Comparison of ENCODE assay signal across 17 cellular contexts in genomic region chr22:39475337-39475736, GRCh38. TPM values are rescaled to one million over a fixed set of nuclear protein-coding genes. Genes with fewer than 3 reads are reported as not detected.
DNase-seq lines count a peak whose midpoint lies in the region; ATAC-seq and TF ChIP-seq lines count a peak whose summit lies in the region.
"Had no signal": no experiment of that assay in that cellular context is flagged by ENCODE, and none has a peak within 500 bp of the region (broad histone marks: within the 10 kb centered on the region; RNA-seq: fewer than 3 reads in every experiment).

No MANE protein-coding gene starts in this region.

- no peaks in the 10 kb centered on the region for H3F3A ChIP-seq in SK-N-SH (replicated peaks; ENCODE audit: insufficient read depth)

- H2AFZ ChIP-seq in SK-N-SH (ENCODE audit: low read depth) = no peak overlapping the region
- H2AFZ ChIP-seq: GM23248 had no signal

- H3K79me2 ChIP-seq in SK-N-SH (ENCODE audit: insufficient read depth) = no peaks in the 10 kb centered on the region

- TF ChIP-seq RAD21 in SK-N-SH (IDR thresholded peaks at IDR 0.05; ENCODE audit: low read length) = no peak

- CTCF ChIA-PET in SK-N-SH (lab: Yijun Ruan, JAX) = interaction anchor here (1.0 to 1.4 kb wide), 3 partner anchors 15 to 48 kb away, joined by 3 to 5 read pairs (median 3); no protein-coding TSS in a partner anchor

- TF ChIP-seq POLR2A in uterus (IDR thresholded peaks at IDR 0.05) = no peak

- POLR2A ChIA-PET in SK-N-SH (lab: Yijun Ruan, JAX) = no interaction called here

- no peak overlapping the region for H3K4me2 ChIP-seq in SK-N-SH

- H3K9me2 ChIP-seq in SK-N-SH = no peaks in the 10 kb centered on the region

- no peak for TF ChIP-seq EP300 in SK-N-SH (IDR thresholded peaks at IDR 0.05; ENCODE audit: borderline replicate concordance in 1 of 2, low read depth in 1 of 2, low read length in 1 of 2)

- DNase-seq in SK-N-SH = peak; percentile 36
- peak; percentile 53 for DNase-seq in midbrain (lab: John Stamatoyannopoulos, UW)
- no peak for DNase-seq in middle frontal gyrus (ENCODE audit: extremely low spot score, low spot score)
- DNase-seq in uterus = no peak
- DNase-seq: 8988T; activated gamma-delta T cell treated with Interleukin-2 at 50 U/mL for 16 hours; amniotic stem cell; cerebellar nuclear complex; effector memory CD8-positive, alpha-beta T cell; NCI-H1105; spleen; T-helper 1 cell had no signal

- H3K36me3 ChIP-seq in SK-N-SH (replicated peaks in 1 of 2; ENCODE audit: control insufficient read depth in 1 of 2, insufficient read depth in 2 of 2, low read length in 1 of 2) = no peaks in the 10 kb centered on the region
- H3K36me3 ChIP-seq in uterus = no peaks in the 10 kb centered on the region

- WGBS in SK-N-SH (ENCODE audit: low lambda C conversion rate) = 53% methylated on average over 4 of the region's 9 CpGs

- H3K9ac ChIP-seq in SK-N-SH = no peak overlapping the region
- H3K9ac ChIP-seq: GM23248 had no signal

- H3K4me3 ChIP-seq in SK-N-SH (ENCODE audit: low read depth in 2 of 2, low read length in 1 of 2) (no peak overlapping the region), uterus (no peak overlapping the region)
- H3K4me3 ChIP-seq: GM23248, spleen had no signal

- TF ChIP-seq CTCF in SK-N-SH (IDR thresholded peaks at IDR 0.05) = no peak
- no peak for TF ChIP-seq CTCF in uterus (IDR thresholded peaks at IDR 0.05)

- H3K9me3 ChIP-seq in SK-N-SH (no peaks in the 10 kb centered on the region), uterus (no peaks in the 10 kb centered on the region)
- H3K9me3 ChIP-seq: spleen had no signal

- intact Hi-C loops in uterus (cut with DNase I; ENCODE audit: low total_unique reads) = no loop called here

- H3K4me1 ChIP-seq in SK-N-SH (ENCODE audit: control insufficient read depth in 1 of 2, insufficient read depth in 2 of 2, low read depth in 1 of 2, low read length in 1 of 2) (peaks cover 8 to 46% of the 10 kb centered on the region in 2 experiments; a peak in 3 of 4 replicates), uterus (no peaks in the 10 kb centered on the region)

- H3K27me3 ChIP-seq in SK-N-SH (ENCODE audit: insufficient read depth) (no peaks in the 10 kb centered on the region), uterus (no peaks in the 10 kb centered on the region)
- H3K27me3 ChIP-seq: spleen had no signal

- H3K27ac ChIP-seq in SK-N-SH (ENCODE audit: low read depth in 2 of 2, low read length in 1 of 2) = no peak overlapping the region
- peak overlapping the region; percentile 77 for H3K27ac ChIP-seq in cingulate gyrus (ENCODE audit: low read depth, low read length)
- peak overlapping the region; percentile 48 for H3K27ac ChIP-seq in temporal lobe (ENCODE audit: low read depth, low read length)
- no peak overlapping the region for H3K27ac ChIP-seq in uterus
- H3K27ac ChIP-seq: GM23248, spleen had no signal

- no peak for ATAC-seq in SK-N-SH treated with all-trans-retinoic acid at 6 μM for 48 hours
- ATAC-seq in GM18498 (IDR thresholded peaks at IDR 0.05; ENCODE audit: unreplicated experiment) = no peak
- ATAC-seq: effector memory CD8-positive, alpha-beta T cell had no signal

- H4K20me1 ChIP-seq in SK-N-SH (ENCODE audit: insufficient read depth) = no peaks in the 10 kb centered on the region

TF ChIP-seq in SK-N-SH, 30 proteins besides CTCF, POLR2A, EP300 and RAD21 (continues in another document):
- TF ChIP-seq TAF1 (IDR thresholded peaks at IDR 0.05; ENCODE audit: borderline replicate concordance, low read depth, low read length) = no peak
- no peak for TF ChIP-seq FOSL2 (IDR thresholded peaks at IDR 0.05; ENCODE audit: borderline replicate concordance, low read depth)
- no peak for TF ChIP-seq MEF2A (IDR thresholded peaks at IDR 0.05; ENCODE audit: borderline replicate concordance, low read depth)
- no peak for TF ChIP-seq GABPA (IDR thresholded peaks at IDR 0.05; ENCODE audit: low read depth)
- no peak for TF ChIP-seq JUND (IDR thresholded peaks at IDR 0.05)
- TF ChIP-seq NRF1 (IDR thresholded peaks at IDR 0.05; ENCODE audit: low read depth, low read length) = no peak
- TF ChIP-seq RXRA (IDR thresholded peaks at IDR 0.05; ENCODE audit: borderline replicate concordance, low read depth) = no peak
- no peak for TF ChIP-seq SMC3 (IDR thresholded peaks at IDR 0.05; ENCODE audit: low read depth, low read length)

TF ChIP-seq in SK-N-SH treated with all-trans-retinoic acid at 6 μM for 48 hours, 23 proteins besides CTCF, POLR2A, EP300 and RAD21 (continues in another document):
- TF ChIP-seq ZNF565 (CRISPR knock-in tag; conservative IDR thresholded peaks at IDR 0.05; ENCODE audit: low read depth) (no peak), ISL1 (CRISPR knock-in tag; IDR thresholded peaks at IDR 0.05) (no peak), ESRRG (CRISPR knock-in tag; IDR thresholded peaks at IDR 0.05) (no peak), BACH2 (CRISPR knock-in tag; IDR thresholded peaks at IDR 0.05; ENCODE audit: borderline replicate concordance) (no peak), GLIS3 (CRISPR knock-in tag; IDR thresholded peaks at IDR 0.05) (no peak), OSR1 (CRISPR knock-in tag; IDR thresholded peaks at IDR 0.05) (no peak), ZFP30 (CRISPR knock-in tag; IDR thresholded peaks at IDR 0.05) (no peak), ARNTL (CRISPR knock-in tag; IDR thresholded peaks at IDR 0.05; ENCODE audit: borderline replicate concordance, low read depth) (no peak), SNAI2 (CRISPR knock-in tag; IDR thresholded peaks at IDR 0.05) (no peak)
- TF ChIP-seq, protein P1, sequence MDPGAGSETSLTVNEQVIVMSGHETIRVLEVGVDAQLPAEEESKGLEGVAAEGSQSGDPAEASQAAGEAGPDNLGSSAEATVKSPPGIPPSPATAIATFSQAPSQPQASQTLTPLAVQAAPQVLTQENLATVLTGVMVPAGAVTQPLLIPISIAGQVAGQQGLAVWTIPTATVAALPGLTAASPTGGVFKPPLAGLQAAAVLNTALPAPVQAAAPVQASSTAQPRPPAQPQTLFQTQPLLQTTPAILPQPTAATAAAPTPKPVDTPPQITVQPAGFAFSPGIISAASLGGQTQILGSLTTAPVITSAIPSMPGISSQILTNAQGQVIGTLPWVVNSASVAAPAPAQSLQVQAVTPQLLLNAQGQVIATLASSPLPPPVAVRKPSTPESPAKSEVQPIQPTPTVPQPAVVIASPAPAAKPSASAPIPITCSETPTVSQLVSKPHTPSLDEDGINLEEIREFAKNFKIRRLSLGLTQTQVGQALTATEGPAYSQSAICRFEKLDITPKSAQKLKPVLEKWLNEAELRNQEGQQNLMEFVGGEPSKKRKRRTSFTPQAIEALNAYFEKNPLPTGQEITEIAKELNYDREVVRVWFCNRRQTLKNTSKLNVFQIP (CRISPR knock-in tag; IDR thresholded peaks at IDR 0.05; ENCODE audit: borderline replicate concordance, low read depth) = no peak
- TF ChIP-seq, protein P2, sequence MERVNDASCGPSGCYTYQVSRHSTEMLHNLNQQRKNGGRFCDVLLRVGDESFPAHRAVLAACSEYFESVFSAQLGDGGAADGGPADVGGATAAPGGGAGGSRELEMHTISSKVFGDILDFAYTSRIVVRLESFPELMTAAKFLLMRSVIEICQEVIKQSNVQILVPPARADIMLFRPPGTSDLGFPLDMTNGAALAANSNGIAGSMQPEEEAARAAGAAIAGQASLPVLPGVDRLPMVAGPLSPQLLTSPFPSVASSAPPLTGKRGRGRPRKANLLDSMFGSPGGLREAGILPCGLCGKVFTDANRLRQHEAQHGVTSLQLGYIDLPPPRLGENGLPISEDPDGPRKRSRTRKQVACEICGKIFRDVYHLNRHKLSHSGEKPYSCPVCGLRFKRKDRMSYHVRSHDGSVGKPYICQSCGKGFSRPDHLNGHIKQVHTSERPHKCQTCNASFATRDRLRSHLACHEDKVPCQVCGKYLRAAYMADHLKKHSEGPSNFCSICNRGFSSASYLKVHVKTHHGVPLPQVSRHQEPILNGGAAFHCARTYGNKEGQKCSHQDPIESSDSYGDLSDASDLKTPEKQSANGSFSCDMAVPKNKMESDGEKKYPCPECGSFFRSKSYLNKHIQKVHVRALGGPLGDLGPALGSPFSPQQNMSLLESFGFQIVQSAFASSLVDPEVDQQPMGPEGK (CRISPR knock-in tag; IDR thresholded peaks at IDR 0.05; ENCODE audit: borderline replicate concordance) = no peak

RNA-seq across cellular contexts. Expression of gene MGAT3, which starts 18.5 kb away (rescaled TPM):
- polyA plus RNA-seq in SK-N-SH (2012; rRNA removed) = 0.16 and 0.21 TPM in 2 replicates
- polyA plus RNA-seq in SK-N-SH (2012; cell fraction: cytosol; rRNA removed) = 0.15 and 0.34 TPM in 2 replicates
- polyA plus RNA-seq in SK-N-SH (2012; cell fraction: nucleus; rRNA removed) = 0.13 and 0.18 TPM in 2 replicates
- total RNA-seq in temporal lobe (25.6 TPM), uterus (10 to 100 TPM in 1 of 4 donors, 1 to 10 TPM in 1, under 1 TPM in 1, not detected in 1; 0.26 to 11.8 (median 9.5) TPM)
- total RNA-seq: GM23248 had no signal
- polyA plus RNA-seq: GM23248 had no signal

RNA-seq across cellular contexts. Expression of gene MIEF1, which starts 26.8 kb away (rescaled TPM):
- polyA plus RNA-seq in SK-N-SH (2012; rRNA removed) = 7.5 and 7.7 TPM in 2 replicates
- polyA plus RNA-seq in SK-N-SH (2012; cell fraction: cytosol; rRNA removed) = 6.2 and 7.6 TPM in 2 replicates
- 7.8 and 8.4 TPM in 2 replicates for polyA plus RNA-seq in SK-N-SH (2012; cell fraction: nucleus; rRNA removed)
- total RNA-seq in temporal lobe (17.5 TPM), uterus (10 to 100 TPM in 3 of 4 donors, 1 to 10 TPM in 1; 6.9 to 23.3 (median 20.6) TPM)

RNA-seq across cellular contexts. Expression of gene ATF4, which starts 45.0 kb away (rescaled TPM):
- 375 and 436 TPM in 2 replicates for polyA plus RNA-seq in SK-N-SH (2012; rRNA removed)
- polyA plus RNA-seq in SK-N-SH (2012; cell fraction: cytosol; rRNA removed) = 311 and 361 TPM in 2 replicates
- 604 and 658 TPM in 2 replicates for polyA plus RNA-seq in SK-N-SH (2012; cell fraction: nucleus; rRNA removed)
- total RNA-seq in temporal lobe = 72.0 TPM
- total RNA-seq in uterus = 100 to 1,000 TPM; 105 to 351 (median 293) TPM

RNA-seq across cellular contexts. Expression of gene RPS19BP1, which starts 57.2 kb away (rescaled TPM):
- 77.3 and 97.2 TPM in 2 replicates for polyA plus RNA-seq in SK-N-SH (2012; rRNA removed)
- 67.1 and 75.9 TPM in 2 replicates for polyA plus RNA-seq in SK-N-SH (2012; cell fraction: cytosol; rRNA removed)
- polyA plus RNA-seq in SK-N-SH (2012; cell fraction: nucleus; rRNA removed) = 48.9 and 89.0 TPM in 2 replicates
- total RNA-seq in temporal lobe (31.7 TPM), uterus (100 to 1,000 TPM in 1 of 4 donors, 10 to 100 TPM in 3; 24.5 to 125 (median 50.7) TPM)

Comparison
In these comparisons a context has a peak if more than half of its experiments do, and no peak if none do; other contexts are left out.
1. DNase-seq: peak in SK-N-SH (single experiment) and midbrain (single experiment); none in middle frontal gyrus (single experiment) and uterus (0 of 2).
2. H3K27ac ChIP-seq: peak in cingulate gyrus (single experiment) and temporal lobe (single experiment); none in SK-N-SH (0 of 2) and uterus (0 of 2).